In genomic region chr7:136566491-136566890, GRCh38 we compare ENCODE assay signal across 8 cellular contexts.
"Had no signal": no experiment of that assay in that cellular context is flagged by ENCODE, and none has a peak within 500 bp of the region (broad histone marks: within the 10 kb centered on the region; RNA-seq: fewer than 3 reads in every experiment).

No MANE protein-coding gene starts in this region.

- H3K9ac ChIP-seq: KMS-11 had no signal

- H3K4me3 ChIP-seq: GM23338 had no signal

- H3K27ac ChIP-seq: HL-60, KMS-11 had no signal

- H2AFZ ChIP-seq: GM23338 had no signal

- H3K4me1 Mint-ChIP-seq: GM23338, H9 had no signal

- H3K4me3 Mint-ChIP-seq: GM23338, H9 had no signal

- H3K27ac Mint-ChIP-seq: GM23338 had no signal

- DNase-seq: H9, HCEC 1CT, IMR-90, KBM-7 had no signal

- ATAC-seq: GM23338, HepG2 had no signal

- H3K4me2 ChIP-seq: GM23338, KMS-11 had no signal

- H3K9me3 Mint-ChIP-seq: GM23338, H9 had no signal
